1 cellular context compared by ENCODE assay signal in the genomic region with DNA sequence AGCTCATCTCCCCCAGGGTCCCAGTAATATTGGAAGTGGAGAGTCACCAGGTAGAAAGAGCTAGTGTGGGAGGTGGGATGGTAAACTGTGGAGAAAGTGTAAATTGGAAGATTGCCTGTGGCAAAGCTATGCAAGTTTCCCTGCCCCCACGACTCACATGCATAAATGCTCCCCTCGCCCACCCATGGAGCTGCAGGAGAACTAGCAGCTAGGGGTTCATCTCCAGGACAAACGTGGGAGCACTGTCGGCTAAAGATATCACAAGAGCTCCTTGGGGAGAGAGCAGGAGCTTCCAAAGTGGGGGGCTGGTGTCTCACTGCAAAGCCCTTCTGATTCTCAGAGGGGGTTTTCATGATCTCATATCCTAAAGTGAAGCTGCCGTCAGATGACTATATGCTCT.
TF ChIP-seq lines count a peak whose summit lies in the region.

No MANE protein-coding gene starts in this region.

TF ChIP-seq in H1, 55 proteins besides CTCF, POLR2A, EP300 and RAD21:
- TF ChIP-seq CHD2 (IDR thresholded peaks at IDR 0.05; ENCODE audit: low read length) (no peak), TCF12 (IDR thresholded peaks at IDR 0.05; ENCODE audit: low read depth, low read length) (no peak), ASH2L (IDR thresholded peaks at IDR 0.05; ENCODE audit: low read length) (no peak), SUZ12 (IDR thresholded peaks at IDR 0.05; ENCODE audit: low read length) (no peak), BACH1 (IDR thresholded peaks at IDR 0.05; ENCODE audit: low read length) (no peak), SIX5 (IDR thresholded peaks at IDR 0.05; ENCODE audit: low read depth, low read length) (no peak), HDAC6 (IDR thresholded peaks at IDR 0.05; ENCODE audit: low read depth, low read length) (no peak), POLR2AphosphoS5 (IDR thresholded peaks at IDR 0.05; ENCODE audit: low read depth, low read length) (no peak), CTBP2 (IDR thresholded peaks at IDR 0.05; ENCODE audit: borderline replicate concordance, insufficient read depth, insufficient read length, low read length) (no peak), CREB1 (IDR thresholded peaks at IDR 0.05) (no peak), CEBPB (IDR thresholded peaks at IDR 0.05; ENCODE audit: low read depth, low read length) (no peak), RNF2 (IDR thresholded peaks at IDR 0.05; ENCODE audit: borderline replicate concordance, low read depth, low read length, missing control alignments, poor library complexity, severe bottlenecking) (no peak), KDM4A (IDR thresholded peaks at IDR 0.05; ENCODE audit: low read depth, low read length, severe bottlenecking) (no peak), MAFK (IDR thresholded peaks at IDR 0.05; ENCODE audit: low read depth, low read length) (no peak), ZNF274 (IDR thresholded peaks at IDR 0.05; ENCODE audit: borderline replicate concordance, extremely low read depth, low read length) (no peak)
- TF ChIP-seq, protein P1, sequence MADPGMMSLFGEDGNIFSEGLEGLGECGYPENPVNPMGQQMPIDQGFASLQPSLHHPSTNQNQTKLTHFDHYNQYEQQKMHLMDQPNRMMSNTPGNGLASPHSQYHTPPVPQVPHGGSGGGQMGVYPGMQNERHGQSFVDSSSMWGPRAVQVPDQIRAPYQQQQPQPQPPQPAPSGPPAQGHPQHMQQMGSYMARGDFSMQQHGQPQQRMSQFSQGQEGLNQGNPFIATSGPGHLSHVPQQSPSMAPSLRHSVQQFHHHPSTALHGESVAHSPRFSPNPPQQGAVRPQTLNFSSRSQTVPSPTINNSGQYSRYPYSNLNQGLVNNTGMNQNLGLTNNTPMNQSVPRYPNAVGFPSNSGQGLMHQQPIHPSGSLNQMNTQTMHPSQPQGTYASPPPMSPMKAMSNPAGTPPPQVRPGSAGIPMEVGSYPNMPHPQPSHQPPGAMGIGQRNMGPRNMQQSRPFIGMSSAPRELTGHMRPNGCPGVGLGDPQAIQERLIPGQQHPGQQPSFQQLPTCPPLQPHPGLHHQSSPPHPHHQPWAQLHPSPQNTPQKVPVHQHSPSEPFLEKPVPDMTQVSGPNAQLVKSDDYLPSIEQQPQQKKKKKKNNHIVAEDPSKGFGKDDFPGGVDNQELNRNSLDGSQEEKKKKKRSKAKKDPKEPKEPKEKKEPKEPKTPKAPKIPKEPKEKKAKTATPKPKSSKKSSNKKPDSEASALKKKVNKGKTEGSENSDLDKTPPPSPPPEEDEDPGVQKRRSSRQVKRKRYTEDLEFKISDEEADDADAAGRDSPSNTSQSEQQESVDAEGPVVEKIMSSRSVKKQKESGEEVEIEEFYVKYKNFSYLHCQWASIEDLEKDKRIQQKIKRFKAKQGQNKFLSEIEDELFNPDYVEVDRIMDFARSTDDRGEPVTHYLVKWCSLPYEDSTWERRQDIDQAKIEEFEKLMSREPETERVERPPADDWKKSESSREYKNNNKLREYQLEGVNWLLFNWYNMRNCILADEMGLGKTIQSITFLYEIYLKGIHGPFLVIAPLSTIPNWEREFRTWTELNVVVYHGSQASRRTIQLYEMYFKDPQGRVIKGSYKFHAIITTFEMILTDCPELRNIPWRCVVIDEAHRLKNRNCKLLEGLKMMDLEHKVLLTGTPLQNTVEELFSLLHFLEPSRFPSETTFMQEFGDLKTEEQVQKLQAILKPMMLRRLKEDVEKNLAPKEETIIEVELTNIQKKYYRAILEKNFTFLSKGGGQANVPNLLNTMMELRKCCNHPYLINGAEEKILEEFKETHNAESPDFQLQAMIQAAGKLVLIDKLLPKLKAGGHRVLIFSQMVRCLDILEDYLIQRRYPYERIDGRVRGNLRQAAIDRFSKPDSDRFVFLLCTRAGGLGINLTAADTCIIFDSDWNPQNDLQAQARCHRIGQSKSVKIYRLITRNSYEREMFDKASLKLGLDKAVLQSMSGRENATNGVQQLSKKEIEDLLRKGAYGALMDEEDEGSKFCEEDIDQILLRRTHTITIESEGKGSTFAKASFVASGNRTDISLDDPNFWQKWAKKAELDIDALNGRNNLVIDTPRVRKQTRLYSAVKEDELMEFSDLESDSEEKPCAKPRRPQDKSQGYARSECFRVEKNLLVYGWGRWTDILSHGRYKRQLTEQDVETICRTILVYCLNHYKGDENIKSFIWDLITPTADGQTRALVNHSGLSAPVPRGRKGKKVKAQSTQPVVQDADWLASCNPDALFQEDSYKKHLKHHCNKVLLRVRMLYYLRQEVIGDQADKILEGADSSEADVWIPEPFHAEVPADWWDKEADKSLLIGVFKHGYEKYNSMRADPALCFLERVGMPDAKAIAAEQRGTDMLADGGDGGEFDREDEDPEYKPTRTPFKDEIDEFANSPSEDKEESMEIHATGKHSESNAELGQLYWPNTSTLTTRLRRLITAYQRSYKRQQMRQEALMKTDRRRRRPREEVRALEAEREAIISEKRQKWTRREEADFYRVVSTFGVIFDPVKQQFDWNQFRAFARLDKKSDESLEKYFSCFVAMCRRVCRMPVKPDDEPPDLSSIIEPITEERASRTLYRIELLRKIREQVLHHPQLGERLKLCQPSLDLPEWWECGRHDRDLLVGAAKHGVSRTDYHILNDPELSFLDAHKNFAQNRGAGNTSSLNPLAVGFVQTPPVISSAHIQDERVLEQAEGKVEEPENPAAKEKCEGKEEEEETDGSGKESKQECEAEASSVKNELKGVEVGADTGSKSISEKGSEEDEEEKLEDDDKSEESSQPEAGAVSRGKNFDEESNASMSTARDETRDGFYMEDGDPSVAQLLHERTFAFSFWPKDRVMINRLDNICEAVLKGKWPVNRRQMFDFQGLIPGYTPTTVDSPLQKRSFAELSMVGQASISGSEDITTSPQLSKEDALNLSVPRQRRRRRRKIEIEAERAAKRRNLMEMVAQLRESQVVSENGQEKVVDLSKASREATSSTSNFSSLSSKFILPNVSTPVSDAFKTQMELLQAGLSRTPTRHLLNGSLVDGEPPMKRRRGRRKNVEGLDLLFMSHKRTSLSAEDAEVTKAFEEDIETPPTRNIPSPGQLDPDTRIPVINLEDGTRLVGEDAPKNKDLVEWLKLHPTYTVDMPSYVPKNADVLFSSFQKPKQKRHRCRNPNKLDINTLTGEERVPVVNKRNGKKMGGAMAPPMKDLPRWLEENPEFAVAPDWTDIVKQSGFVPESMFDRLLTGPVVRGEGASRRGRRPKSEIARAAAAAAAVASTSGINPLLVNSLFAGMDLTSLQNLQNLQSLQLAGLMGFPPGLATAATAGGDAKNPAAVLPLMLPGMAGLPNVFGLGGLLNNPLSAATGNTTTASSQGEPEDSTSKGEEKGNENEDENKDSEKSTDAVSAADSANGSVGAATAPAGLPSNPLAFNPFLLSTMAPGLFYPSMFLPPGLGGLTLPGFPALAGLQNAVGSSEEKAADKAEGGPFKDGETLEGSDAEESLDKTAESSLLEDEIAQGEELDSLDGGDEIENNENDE (IDR thresholded peaks at IDR 0.05; ENCODE audit: insufficient replicate concordance, low read length) = no peak
- TF ChIP-seq, protein P2, sequence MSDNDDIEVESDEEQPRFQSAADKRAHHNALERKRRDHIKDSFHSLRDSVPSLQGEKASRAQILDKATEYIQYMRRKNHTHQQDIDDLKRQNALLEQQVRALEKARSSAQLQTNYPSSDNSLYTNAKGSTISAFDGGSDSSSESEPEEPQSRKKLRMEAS (IDR thresholded peaks at IDR 0.05) = no peak
